ENCODE assay signal across 8 cellular contexts in the genomic region with DNA sequence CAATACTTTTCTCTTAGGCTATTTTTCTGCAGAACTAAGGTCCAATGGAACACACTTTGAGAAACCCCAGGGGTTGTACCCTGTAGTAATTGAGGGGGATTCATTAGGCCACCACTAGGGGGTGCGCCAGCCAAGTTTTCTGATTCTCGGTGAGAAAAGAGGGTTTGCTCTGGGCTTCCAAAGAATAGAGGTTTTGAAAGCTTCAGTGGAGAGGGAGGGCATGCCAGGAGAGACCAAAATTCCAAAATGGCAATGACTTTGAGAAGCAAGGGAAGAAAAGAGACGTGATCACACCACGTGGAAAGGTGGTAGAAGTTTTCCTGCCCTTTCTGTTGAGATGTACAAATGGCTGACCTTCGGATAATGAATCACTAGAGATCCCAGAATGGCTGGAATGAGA.
DNase-seq lines count a peak whose midpoint lies in the region; FAIRE-seq and TF ChIP-seq lines count a peak whose summit lies in the region.
"Had no signal": no experiment of that assay in that cellular context is flagged by ENCODE, and none has a peak within 500 bp of the region (broad histone marks: within the 10 kb centered on the region; RNA-seq: fewer than 3 reads in every experiment).

No MANE protein-coding gene starts in this region.

- no peaks in the 10 kb centered on the region for H3K9me3 ChIP-seq in MG63

- no peak for FAIRE-seq in H54 (lab: Jason Lieb, UNC)
- FAIRE-seq: islet of Langerhans had no signal

- peak; percentile 82 for TF ChIP-seq CTCF in GM12801 (IDR thresholded peaks at IDR 0.05; ENCODE audit: extremely low read depth, insufficient read length)

- TF ChIP-seq POLR2A in H54 (IDR thresholded peaks at IDR 0.05; ENCODE audit: low read depth, low read length) = no peak

- H3K36me3 ChIP-seq in MG63 = no peaks in the 10 kb centered on the region

- no peak overlapping the region for H3K4me3 ChIP-seq in MG63

- peak; percentile 50 for DNase-seq in H54 (ENCODE audit: insufficient read length, low spot score)
- peak; percentile 49 for DNase-seq in MG63
- peak; percentile 67 for DNase-seq in SK-N-DZ (ENCODE audit: low spot score)
- DNase-seq in amniotic epithelial cell (ENCODE audit: low read depth) = peak; percentile 13
- peak; percentile 49 to 53 for DNase-seq in hippocampal formation (lab: John Stamatoyannopoulos, UW)
- DNase-seq in stimulated activated CD4-positive, alpha-beta T cell treated with anti-CD3 and anti-CD28 coated beads, Interleukin-15, amount 100 ng/mL, for 1 hour (ENCODE audit: low read depth in 1 of 2, low spot score in 1 of 2) = peak; percentile 17 to 44

- no peaks in the 10 kb centered on the region for H3K27me3 ChIP-seq in MG63

Comparison
In these comparisons a context has a peak if more than half of its experiments do, and no peak if none do; other contexts are left out.
1. DNase-seq: peak in every context shown above with its lines; median percentile 67 in SK-N-DZ; 51 in hippocampal formation; 50 in H54; 49 in MG63; 30 in stimulated activated CD4-positive, alpha-beta T cell treated with anti-CD3 and anti-CD28 coated beads, Interleukin-15, amount 100 ng/mL, for 1 hour; 13 in amniotic epithelial cell.